ENCODE assay signal across 8 cellular contexts in the genomic region with DNA sequence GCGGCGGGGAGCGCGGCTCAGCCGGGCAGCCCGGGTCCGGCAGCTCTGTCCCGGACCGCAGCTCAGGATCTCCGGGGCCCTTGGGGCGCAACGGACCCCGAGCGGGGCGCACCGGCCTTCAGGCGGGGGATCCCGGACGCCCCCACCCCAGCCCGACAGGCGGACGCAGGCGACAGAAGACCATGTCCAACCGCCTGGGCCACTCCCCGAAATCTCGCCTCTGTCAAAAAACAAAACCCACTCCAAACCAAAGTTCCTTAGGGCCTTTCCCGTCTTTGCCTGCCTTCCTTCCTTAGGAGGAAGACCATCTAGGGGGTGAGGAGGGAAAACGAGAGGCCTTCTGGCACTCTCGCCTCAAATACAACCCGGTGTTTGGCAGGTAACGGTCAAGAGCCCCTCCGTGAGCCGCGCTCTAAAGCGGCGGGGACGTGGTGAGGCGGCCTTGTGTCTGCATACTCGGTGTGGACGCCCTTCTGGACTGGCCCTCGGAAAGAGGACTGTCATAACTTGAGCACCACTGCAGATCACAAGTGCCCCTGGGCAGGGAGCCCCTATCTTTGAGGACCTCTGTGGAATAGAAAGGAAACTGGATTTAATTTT. TPM values are rescaled to one million over a fixed set of nuclear protein-coding genes. Genes with fewer than 3 reads are reported as not detected.
DNase-seq lines count a peak whose midpoint lies in the region; ATAC-seq and TF ChIP-seq lines count a peak whose summit lies in the region.

No MANE protein-coding gene starts in this region.

- DNase-seq in NCI-H748 (lab: John Stamatoyannopoulos, UW; ENCODE audit: unreplicated experiment) (peak; percentile 36), NCI-H748 treated with DMSO at 0.1 percent for 48 hours (lab: John Stamatoyannopoulos, UW) (no peak), glomerular visceral epithelial cell (ENCODE audit: extremely low spot score) (peak; percentile 7), trophoblast cell (peak; percentile 6 to 9), germinal center (ENCODE audit: low spot score) (no peak)
- DNase-seq in activated CD8-positive, alpha-beta T cell treated with anti-CD3 and anti-CD28 coated beads, Interleukin-2, amount 10 ng/mL, durations not matched to agents 7 days and 5 days: no peak

- WGBS in trophoblast cell (ENCODE audit: extremely low coverage, insufficient coverage, insufficient read length): no CpG with 5 or more reads among the region's 41 CpGs

- peak overlapping the region; percentile 65 for H3K14ac ChIP-seq in trophoblast cell (ENCODE audit: low read length)

- peak overlapping the region; percentile 81 for H2AFZ ChIP-seq in trophoblast cell (ENCODE audit: insufficient read depth, low read length, poor library complexity)

- no peak overlapping the region for H2BK5ac ChIP-seq in trophoblast cell (ENCODE audit: low read depth, low read length, poor library complexity)

- H3K23ac ChIP-seq in trophoblast cell (ENCODE audit: low read length): no peak overlapping the region

- peaks cover 5% of the 10 kb centered on the region for H3K79me2 ChIP-seq in trophoblast cell (ENCODE audit: control insufficient read depth, insufficient read depth, low read length, poor library complexity)

- H2BK120ac ChIP-seq in trophoblast cell (ENCODE audit: insufficient read depth, low read length, poor library complexity): no peak overlapping the region

- peak overlapping the region; percentile 78 for H4K91ac ChIP-seq in trophoblast cell (ENCODE audit: low read depth, low read length)

- H3K27ac ChIP-seq in trophoblast cell (ENCODE audit: low read depth, low read length): no peak overlapping the region

- peak overlapping the region; percentile 86 for H3K4me3 Mint-ChIP-seq in activated CD8-positive, alpha-beta T cell treated with anti-CD3 and anti-CD28 coated beads, Interleukin-2, amount 10 ng/mL, durations not matched to agents 7 days and 5 days

- H3K79me1 ChIP-seq in trophoblast cell (ENCODE audit: low read length): peaks cover 11% of the 10 kb centered on the region

- H3K4me3 ChIP-seq in trophoblast cell (ENCODE audit: low read depth, low read length): peak overlapping the region; percentile 99

- no peak overlapping the region for H2AK5ac ChIP-seq in trophoblast cell (ENCODE audit: low read length)

- CTCF ChIA-PET in activated CD8-positive, alpha-beta T cell treated with anti-CD3 and anti-CD28 coated beads, Interleukin-2, amount 10 ng/mL, durations not matched to agents 7 days and 5 days (lab: Charles Lee): interaction anchor here (1.5 to 4.5 kb wide), 2 partner anchors 23 to 44 kb away, joined by 5 to 51 read pairs; no protein-coding TSS in a partner anchor

- H3K27me3 ChIP-seq in trophoblast cell (ENCODE audit: insufficient read depth, low read length): no peaks in the 10 kb centered on the region

- H3K4me1 ChIP-seq in trophoblast cell (ENCODE audit: control insufficient read depth in 1 of 2, insufficient read depth in 2 of 2, low read length in 2 of 2): peaks cover 0 to 2% of the 10 kb centered on the region in 2 experiments

- H2BK12ac ChIP-seq in trophoblast cell (ENCODE audit: low read length): no peak overlapping the region

- H3K4ac ChIP-seq in trophoblast cell (ENCODE audit: low read depth, low read length): no peak overlapping the region

- H3K9me3 ChIP-seq in trophoblast cell (ENCODE audit: insufficient read depth, low read depth, low read length): no peaks in the 10 kb centered on the region

- H3K27me3 Mint-ChIP-seq in activated CD8-positive, alpha-beta T cell treated with anti-CD3 and anti-CD28 coated beads, Interleukin-2, amount 10 ng/mL, durations not matched to agents 7 days and 5 days (ENCODE audit: low read depth): peaks cover 12% of the 10 kb centered on the region

- H3K9me3 Mint-ChIP-seq in activated CD8-positive, alpha-beta T cell treated with anti-CD3 and anti-CD28 coated beads, Interleukin-2, amount 10 ng/mL, durations not matched to agents 7 days and 5 days (ENCODE audit: insufficient read depth): no peaks in the 10 kb centered on the region

- peaks cover 0 to 2% of the 10 kb centered on the region in 2 experiments for H3K36me3 ChIP-seq in trophoblast cell (ENCODE audit: control insufficient read depth in 1 of 2, insufficient read depth in 2 of 2, low read length in 2 of 2)

- H4K8ac ChIP-seq in trophoblast cell (ENCODE audit: low read depth, low read length): peak overlapping the region; percentile 92

- POLR2A ChIA-PET in activated CD8-positive, alpha-beta T cell treated with anti-CD3 and anti-CD28 coated beads, Interleukin-2, amount 10 ng/mL, durations not matched to agents 7 days and 5 days (lab: Charles Lee): interaction anchor here (1.1 to 2.2 kb wide), 4 partner anchors 72 to 135 kb away, joined by 4 to 10 read pairs (median 5); partner anchors contain the start of genes HSP90B1 and TDG

- peak overlapping the region; percentile 93 for H3K9ac ChIP-seq in trophoblast cell (ENCODE audit: low read length)

- no peak for TF ChIP-seq POLR2A in GM18505 (IDR thresholded peaks at IDR 0.05; ENCODE audit: borderline replicate concordance, extremely low read depth, insufficient read depth, insufficient read length)

- H3K4me1 Mint-ChIP-seq in activated CD8-positive, alpha-beta T cell treated with anti-CD3 and anti-CD28 coated beads, Interleukin-2, amount 10 ng/mL, durations not matched to agents 7 days and 5 days (ENCODE audit: low read depth): peaks cover 22% of the 10 kb centered on the region

- H3K36me3 Mint-ChIP-seq in activated CD8-positive, alpha-beta T cell treated with anti-CD3 and anti-CD28 coated beads, Interleukin-2, amount 10 ng/mL, durations not matched to agents 7 days and 5 days (ENCODE audit: low read depth): peaks cover 14% of the 10 kb centered on the region

- peak overlapping the region; percentile 88 for H3K4me2 ChIP-seq in trophoblast cell (ENCODE audit: low read length)

- peak overlapping the region; percentile 83 for H3K18ac ChIP-seq in trophoblast cell (ENCODE audit: low read length)

- H4K12ac ChIP-seq in trophoblast cell (ENCODE audit: low read depth, low read length): no peak overlapping the region

- peak overlapping the region; percentile 85 for H3K27ac Mint-ChIP-seq in activated CD8-positive, alpha-beta T cell treated with anti-CD3 and anti-CD28 coated beads, Interleukin-2, amount 10 ng/mL, durations not matched to agents 7 days and 5 days

- ATAC-seq in HG02973 (IDR thresholded peaks at IDR 0.05; ENCODE audit: unreplicated experiment) (peak; percentile 2), GM18505 (IDR thresholded peaks at IDR 0.05; ENCODE audit: unreplicated experiment) (no peak)
- ATAC-seq in activated CD8-positive, alpha-beta T cell treated with anti-CD3 and anti-CD28 coated beads, Interleukin-2, amount 10 ng/mL, durations not matched to agents 7 days and 5 days: no peak

RNA-seq across cellular contexts. Expression of gene HCFC2, which starts 0.6 kb away (rescaled TPM):
- total RNA-seq in activated CD8-positive, alpha-beta T cell treated with anti-CD3 and anti-CD28 coated beads, Interleukin-2, amount 10 ng/mL, durations not matched to agents 7 days and 5 days: 10 to 100 TPM; 12.0 to 15.3 TPM
- 4.9 and 5.3 TPM in 2 replicates for polyA plus RNA-seq in trophoblast cell (2013)

RNA-seq across cellular contexts. Expression of gene GLT8D2, which starts 15.0 kb away (rescaled TPM):
- not detected for total RNA-seq in activated CD8-positive, alpha-beta T cell treated with anti-CD3 and anti-CD28 coated beads, Interleukin-2, amount 10 ng/mL, durations not matched to agents 7 days and 5 days
- 1.3 and 1.5 TPM in 2 replicates for polyA plus RNA-seq in trophoblast cell (2013)

Comparison
In these comparisons a context has a peak if more than half of its experiments do, and no peak if none do; other contexts are left out.
1. DNase-seq: peak in NCI-H748 (single experiment), glomerular visceral epithelial cell (single experiment) and trophoblast cell (2 of 2); none in NCI-H748 treated with DMSO at 0.1 percent for 48 hours (single experiment), activated CD8-positive, alpha-beta T cell treated with anti-CD3 and anti-CD28 coated beads, Interleukin-2, amount 10 ng/mL, durations not matched to agents 7 days and 5 days (single experiment) and germinal center (single experiment).